ENCODE assay signal across 20 cellular contexts in genomic region chr1:171998711-171999110, GRCh38.
DNase-seq lines count a peak whose midpoint lies in the region; ATAC-seq, FAIRE-seq and TF ChIP-seq lines count a peak whose summit lies in the region.
"Had no signal": no experiment of that assay in that cellular context is flagged by ENCODE, and none has a peak within 500 bp of the region (broad histone marks: within the 10 kb centered on the region; RNA-seq: fewer than 3 reads in every experiment).

No MANE protein-coding gene starts in this region.

- H2BK5ac ChIP-seq in mesendoderm (ENCODE audit: low read length): no peak overlapping the region

- no CpG with 5 or more reads among the region's 2 CpGs for WGBS in mesendoderm (ENCODE audit: extremely low coverage, insufficient coverage, low lambda C conversion rate)

- FAIRE-seq in bronchial epithelial cell (lab: Jason Lieb, UNC): no peak
- FAIRE-seq: A549, H1 had no signal

- no peak overlapping the region for H2AK5ac ChIP-seq in mesendoderm (ENCODE audit: low read length)

- no peaks in the 10 kb centered on the region for H3K79me2 ChIP-seq in mesendoderm (ENCODE audit: control insufficient read depth, insufficient read depth, low read length)

- no peak overlapping the region for H2BK15ac ChIP-seq in mesendoderm (replicated peaks; ENCODE audit: low read depth)

- no peak overlapping the region for H3K4ac ChIP-seq in mesendoderm (ENCODE audit: low read depth, low read length)

- intact Hi-C loops in Caco-2 (cut with micrococcal nuclease; ENCODE audit: unreplicated experiment): no loop called here

- peak; percentile 74 for DNase-seq in AG10803 (ENCODE audit: low read depth)
- peak; percentile 18 for DNase-seq in HFFc6
- DNase-seq in bronchial epithelial cell (ENCODE audit: low read depth): peak; percentile 33
- DNase-seq in mesendoderm: no peak
- DNase-seq in activated T-cell treated with anti-CD3 and anti-CD28 coated beads, Interleukin-2, amount 50 U/mL, for 24 hours: no peak
- DNase-seq in activated T-cell treated with anti-CD3 and anti-CD28 coated beads, Interleukin-2, amount 50 U/mL, for 72 hours: no peak
- DNase-seq in Caco-2: no peak
- no peak for DNase-seq in NCI-H345 (lab: John Stamatoyannopoulos, UW)
- DNase-seq: BE2C; CD4-positive, alpha-beta memory T cell; DND-41; Kasumi-1; NCI-H1436 treated with DMSO at 0.1 percent for 48 hours; NCI-H2081 treated with DMSO at 0.1 percent for 48 hours; NCI-H226; NCI-H526 treated with DMSO at 0.1 percent for 48 hours; PC-9; Right ventricle myocardium superior had no signal

- H3K18ac ChIP-seq in mesendoderm (ENCODE audit: low read length): no peak overlapping the region

- H3K27me3 ChIP-seq in bronchial epithelial cell (ENCODE audit: control insufficient read depth, insufficient read depth, low read length) (no peaks in the 10 kb centered on the region), mesendoderm (ENCODE audit: insufficient read depth, low read length, poor library complexity) (no peaks in the 10 kb centered on the region), Caco-2 (replicated peaks; ENCODE audit: control insufficient read depth, insufficient read depth, low read length) (no peaks in the 10 kb centered on the region)
- H3K27me3 ChIP-seq: BE2C had no signal

- no peaks in the 10 kb centered on the region for H3K9me3 Mint-ChIP-seq in HFFc6
- H3K9me3 Mint-ChIP-seq in activated T-cell treated with anti-CD3 and anti-CD28 coated beads, Interleukin-2, amount 50 U/mL, for 24 hours: no peaks in the 10 kb centered on the region
- no peaks in the 10 kb centered on the region for H3K9me3 Mint-ChIP-seq in activated T-cell treated with anti-CD3 and anti-CD28 coated beads, Interleukin-2, amount 50 U/mL, for 72 hours
- no peaks in the 10 kb centered on the region for H3K9me3 Mint-ChIP-seq in Caco-2 (ENCODE audit: unreplicated experiment)
- H3K9me3 Mint-ChIP-seq: CD4-positive, alpha-beta memory T cell had no signal

- H4K5ac ChIP-seq in mesendoderm (ENCODE audit: low read length): no peak overlapping the region

- peak overlapping the region; percentile 10 for H3K56ac ChIP-seq in mesendoderm (ENCODE audit: low read length)

- H3K4me2 ChIP-seq in mesendoderm (ENCODE audit: low read length): no peak overlapping the region
- H3K4me2 ChIP-seq: A549, PC-9 had no signal

- H3K4me3 ChIP-seq in AG10803 (ENCODE audit: low read length) (no peak overlapping the region), bronchial epithelial cell (ENCODE audit: low read depth, low read length) (no peak overlapping the region), mesendoderm (ENCODE audit: low read length) (no peak overlapping the region), Caco-2 (ENCODE audit: low read depth, low read length) (no peak overlapping the region)
- H3K4me3 ChIP-seq: A549, PC-9 had no signal

- H3K79me1 ChIP-seq in mesendoderm (ENCODE audit: low read length): no peaks in the 10 kb centered on the region

- no peak overlapping the region for H4K8ac ChIP-seq in mesendoderm (ENCODE audit: low read depth, low read length)

- no peak overlapping the region for H3K23ac ChIP-seq in mesendoderm (ENCODE audit: low read length)

- H3K36me3 ChIP-seq in bronchial epithelial cell (ENCODE audit: control insufficient read depth, insufficient read depth, low read length) (no peaks in the 10 kb centered on the region), mesendoderm (ENCODE audit: control insufficient read depth, insufficient read depth, low read length) (no peaks in the 10 kb centered on the region), Caco-2 (ENCODE audit: control insufficient read depth, insufficient read depth, low read length) (no peaks in the 10 kb centered on the region)
- H3K36me3 ChIP-seq: BE2C had no signal

- H3K9me3 ChIP-seq in Caco-2: no peaks in the 10 kb centered on the region
- H3K9me3 ChIP-seq: A549, BE2C had no signal

- CTCF ChIA-PET in Caco-2 (lab: Charles Lee): no interaction called here

- H3K27ac Mint-ChIP-seq in HFFc6: no peak overlapping the region
- no peak overlapping the region for H3K27ac Mint-ChIP-seq in activated T-cell treated with anti-CD3 and anti-CD28 coated beads, Interleukin-2, amount 50 U/mL, for 24 hours
- no peak overlapping the region for H3K27ac Mint-ChIP-seq in activated T-cell treated with anti-CD3 and anti-CD28 coated beads, Interleukin-2, amount 50 U/mL, for 72 hours
- H3K27ac Mint-ChIP-seq in Caco-2 (ENCODE audit: unreplicated experiment): no peak overlapping the region
- H3K27ac Mint-ChIP-seq: CD4-positive, alpha-beta memory T cell had no signal

- no peaks in the 10 kb centered on the region for H3K36me3 Mint-ChIP-seq in HFFc6 (ENCODE audit: low read depth)
- no peaks in the 10 kb centered on the region for H3K36me3 Mint-ChIP-seq in activated T-cell treated with anti-CD3 and anti-CD28 coated beads, Interleukin-2, amount 50 U/mL, for 24 hours (ENCODE audit: low read depth)
- no peaks in the 10 kb centered on the region for H3K36me3 Mint-ChIP-seq in activated T-cell treated with anti-CD3 and anti-CD28 coated beads, Interleukin-2, amount 50 U/mL, for 72 hours (ENCODE audit: insufficient read depth in 2 of 2)
- no peaks in the 10 kb centered on the region for H3K36me3 Mint-ChIP-seq in Caco-2 (ENCODE audit: insufficient read depth, unreplicated experiment)
- H3K36me3 Mint-ChIP-seq: CD4-positive, alpha-beta memory T cell had no signal

- no TSS peak for BruUV-seq in Caco-2 (replicated peaks; lab: Mats Ljungman, UMichigan)

- no peak for ATAC-seq in activated T-cell treated with anti-CD3 and anti-CD28 coated beads, Interleukin-2, amount 50 U/mL, for 72 hours (replicated peaks in 1 of 2)
- ATAC-seq: A549 had no signal

- no peak overlapping the region for H3K9ac ChIP-seq in mesendoderm (ENCODE audit: low read length)

- TF ChIP-seq CTCF in AG10803 (conservative IDR thresholded peaks at IDR 0.05; ENCODE audit: low read length) (no peak), HFFc6 (IDR thresholded peaks at IDR 0.05) (no peak), bronchial epithelial cell (IDR thresholded peaks at IDR 0.05; ENCODE audit: insufficient read depth, low read length, severe bottlenecking) (no peak), Caco-2 (IDR thresholded peaks at IDR 0.05; ENCODE audit: insufficient read depth in 1 of 2, low read depth in 1 of 2, low read length in 1 of 2, severe bottlenecking in 1 of 2, unreplicated experiment in 1 of 2) (no peak)

- POLR2A ChIA-PET in Caco-2 (lab: Charles Lee): no interaction called here

- no peak overlapping the region for H3K27ac ChIP-seq in mesendoderm (ENCODE audit: low read depth, low read length)
- H3K27ac ChIP-seq: A549, PC-9 had no signal

- H3K4me1 Mint-ChIP-seq in HFFc6 (ENCODE audit: low read depth) (peaks cover 4% of the 10 kb centered on the region), Caco-2 (ENCODE audit: low read depth, unreplicated experiment) (no peaks in the 10 kb centered on the region)
- H3K4me1 Mint-ChIP-seq in activated T-cell treated with anti-CD3 and anti-CD28 coated beads, Interleukin-2, amount 50 U/mL, for 24 hours (ENCODE audit: low read depth): no peaks in the 10 kb centered on the region
- no peaks in the 10 kb centered on the region for H3K4me1 Mint-ChIP-seq in activated T-cell treated with anti-CD3 and anti-CD28 coated beads, Interleukin-2, amount 50 U/mL, for 72 hours (ENCODE audit: low read depth)
- H3K4me1 Mint-ChIP-seq: CD4-positive, alpha-beta memory T cell had no signal

- no peaks in the 10 kb centered on the region for H3K27me3 Mint-ChIP-seq in HFFc6 (ENCODE audit: insufficient read depth)
- no peaks in the 10 kb centered on the region for H3K27me3 Mint-ChIP-seq in activated T-cell treated with anti-CD3 and anti-CD28 coated beads, Interleukin-2, amount 50 U/mL, for 24 hours
- H3K27me3 Mint-ChIP-seq in activated T-cell treated with anti-CD3 and anti-CD28 coated beads, Interleukin-2, amount 50 U/mL, for 72 hours (ENCODE audit: low read depth): peaks cover 1% of the 10 kb centered on the region
- no peaks in the 10 kb centered on the region for H3K27me3 Mint-ChIP-seq in Caco-2 (ENCODE audit: insufficient read depth, unreplicated experiment)
- H3K27me3 Mint-ChIP-seq: CD4-positive, alpha-beta memory T cell had no signal

- H3K4me3 Mint-ChIP-seq in HFFc6 (no peak overlapping the region), Caco-2 (ENCODE audit: unreplicated experiment) (no peak overlapping the region)
- no peak overlapping the region for H3K4me3 Mint-ChIP-seq in activated T-cell treated with anti-CD3 and anti-CD28 coated beads, Interleukin-2, amount 50 U/mL, for 24 hours
- no peak overlapping the region for H3K4me3 Mint-ChIP-seq in activated T-cell treated with anti-CD3 and anti-CD28 coated beads, Interleukin-2, amount 50 U/mL, for 72 hours
- H3K4me3 Mint-ChIP-seq: CD4-positive, alpha-beta memory T cell had no signal

- H3K4me1 ChIP-seq in mesendoderm (ENCODE audit: control insufficient read depth, low read depth, low read length) (peaks cover 3% of the 10 kb centered on the region), Caco-2 (no peaks in the 10 kb centered on the region)
- H3K4me1 ChIP-seq: A549, BE2C had no signal

- H2BK120ac ChIP-seq in mesendoderm (ENCODE audit: low read depth, low read length): no peak overlapping the region

Comparison
In these comparisons a context has a peak if more than half of its experiments do, and no peak if none do; other contexts are left out.
1. DNase-seq: peak in AG10803 (single experiment), HFFc6 (single experiment) and bronchial epithelial cell (single experiment); none in mesendoderm (single experiment), activated T-cell treated with anti-CD3 and anti-CD28 coated beads, Interleukin-2, amount 50 U/mL, for 24 hours (single experiment), activated T-cell treated with anti-CD3 and anti-CD28 coated beads, Interleukin-2, amount 50 U/mL, for 72 hours (0 of 2), Caco-2 (0 of 2) and NCI-H345 (single experiment).